15 cellular contexts compared by ENCODE assay signal in genomic region chr2:180015951-180016709, GRCh38. TPM values are rescaled to one million over a fixed set of nuclear protein-coding genes. Genes with fewer than 3 reads are reported as not detected.
DNase-seq lines count a peak whose midpoint lies in the region; ATAC-seq, FAIRE-seq and TF ChIP-seq lines count a peak whose summit lies in the region.
"Had no signal": no experiment of that assay in that cellular context is flagged by ENCODE, and none has a peak within 500 bp of the region (broad histone marks: within the 10 kb centered on the region; RNA-seq: fewer than 3 reads in every experiment).

No MANE protein-coding gene starts in this region.

- no peak for FAIRE-seq in HTR-8/SVneo (lab: Jason Lieb, UNC)
- FAIRE-seq in HepG2 (lab: Jason Lieb, UNC) = no peak
- FAIRE-seq: pancreas had no signal

- intact Hi-C loops in HepG2 (cut with micrococcal nuclease; ENCODE audit: unreplicated experiment) = no loop called here
- intact Hi-C loops in head of caudate nucleus (cut with DNase I) = no loop called here

- no peak overlapping the region for H3K27ac ChIP-seq in RWPE1
- H3K27ac ChIP-seq in epithelial cell of prostate = peak overlapping the region; percentile 87
- H3K27ac ChIP-seq in HepG2 (ENCODE audit: extremely low read length, insufficient read depth, low read length) = no peak overlapping the region
- H3K27ac ChIP-seq: pancreas had no signal

- H3K9me3 ChIP-seq in HepG2 (ENCODE audit: low read length) = no peaks in the 10 kb centered on the region
- H3K9me3 ChIP-seq: pancreas had no signal

- TF ChIP-seq POLR2A in HepG2 (IDR thresholded peaks at IDR 0.05; ENCODE audit: insufficient read depth in 1 of 2, low read depth in 2 of 2, low read length in 2 of 2) = no peak

- POLR2A ChIA-PET in RWPE1 (lab: Yijun Ruan, JAX; ENCODE audit: low non-redundant PET) (no interaction called here), HepG2 (lab: Yijun Ruan, JAX) (interaction anchor here (1.0 kb wide), 1 partner anchor 9 kb away, joined by 3 read pairs; the partner anchor contains the start of gene CWC22)

- in situ Hi-C loops in HepG2 (cut with HindIII; ENCODE audit: extremely low pct_ligation_motif_present, low pct_unique_long_range_greater_than_20kb) = no loop called here

- TF ChIP-seq EP300 in HepG2 (IDR thresholded peaks at IDR 0.05; ENCODE audit: low read depth in 2 of 2, low read length in 2 of 2) = no peak
- no peak for TF ChIP-seq EP300 in HepG2 (CRISPR knock-in tag; IDR thresholded peaks at IDR 0.05; ENCODE audit: borderline replicate concordance)

- no peaks in the 10 kb centered on the region for H3K36me3 ChIP-seq in HepG2 (replicated peaks in 1 of 2; ENCODE audit: control insufficient read depth in 1 of 2, insufficient read depth in 2 of 2, low read length in 2 of 2)
- H3K36me3 ChIP-seq: pancreas had no signal

- H4K20me1 ChIP-seq in HepG2 (ENCODE audit: insufficient read depth, low read length) = no peaks in the 10 kb centered on the region

- no peaks in the 10 kb centered on the region for H3K4me1 ChIP-seq in HepG2 (ENCODE audit: insufficient read depth, low read length)
- H3K4me1 ChIP-seq: pancreas had no signal

- TF ChIP-seq RAD21 in HepG2 (CRISPR knock-in tag; IDR thresholded peaks at IDR 0.05) = no peak

- DNase-seq in GM03348 (ENCODE audit: low spot score) (peak; percentile 76), RWPE1 (ENCODE audit: low spot score) (peak; percentile 71), epithelial cell of prostate (ENCODE audit: low read depth, low spot score) (no peak), retinal pigment epithelial cell (ENCODE audit: low read depth) (peak; percentile 75), NCI-H345 (lab: John Stamatoyannopoulos, UW) (no peak), HTR-8/SVneo (ENCODE audit: insufficient read length, low spot score) (no peak), HepG2 (ENCODE audit: low spot score) (no peak), head of caudate nucleus (no peak)
- DNase-seq: activated naive CD8-positive, alpha-beta T cell treated with anti-CD3 and anti-CD28 coated beads, Interleukin-2, amount 50 U/mL, for 24 hours; effector CD4-positive, alpha-beta T cell; NCI-H1048; NCI-H524 treated with DMSO at 0.1 percent for 48 hours; pancreas; stimulated activated CD4-positive, alpha-beta T cell treated with anti-CD3 and anti-CD28 coated beads, Interleukin-2, amount 100 ng/mL, for 48 hours had no signal

- H3K27me3 ChIP-seq in HepG2 (ENCODE audit: control insufficient read depth in 1 of 2, insufficient read depth in 2 of 2, low read length in 2 of 2) = 0 out of 5 replicates have a peak, but pooled peaks cover 0 to 3% of the 10 kb centered on the region in 2 experiments
- H3K27me3 ChIP-seq: pancreas had no signal

- TF ChIP-seq CTCF in RWPE1 (conservative IDR thresholded peaks at IDR 0.05; ENCODE audit: low read depth) (no peak), retinal pigment epithelial cell (conservative IDR thresholded peaks at IDR 0.05; ENCODE audit: low read depth, low read length) (no peak), HepG2 (CRISPR knock-in tag; IDR thresholded peaks at IDR 0.05) (no peak)

- no TSS peak for BruUV-seq in HepG2 (replicated peaks; lab: Mats Ljungman, UMichigan)

- peak overlapping the region; percentile 5 for H3K4me3 ChIP-seq in retinal pigment epithelial cell (ENCODE audit: low read length)
- H3K4me3 ChIP-seq in HepG2 (replicated peaks in 1 of 3; ENCODE audit: insufficient read depth in 1 of 3, low read depth in 2 of 3, low read length in 3 of 3) = no peak overlapping the region
- H3K4me3 ChIP-seq: lung, pancreas had no signal

- no peak overlapping the region for H3K9ac ChIP-seq in HepG2 (ENCODE audit: insufficient read depth, low read depth, low read length)

- no peak overlapping the region for H3K4me2 ChIP-seq in HepG2 (ENCODE audit: low read depth, low read length)

- no peaks in the 10 kb centered on the region for H3K79me2 ChIP-seq in HepG2 (ENCODE audit: insufficient read depth, low read length)

- ATAC-seq in HepG2 = no peak
- ATAC-seq: activated naive CD8-positive, alpha-beta T cell treated with anti-CD3 and anti-CD28 coated beads, Interleukin-2, amount 50 U/mL, for 24 hours; pancreas had no signal

- WGBS in HepG2 (ENCODE audit: low lambda C conversion rate) = 40% methylated on average over 5 of the region's 5 CpGs

- no peak overlapping the region for H2AFZ ChIP-seq in HepG2 (ENCODE audit: low read length)

- CTCF ChIA-PET in RWPE1 (lab: Yijun Ruan, JAX) = interaction anchor here (0.6 kb wide), 1 partner anchor 411 kb away, joined by 3 read pairs; no protein-coding TSS in a partner anchor
- CTCF ChIA-PET in HepG2 (lab: Yijun Ruan, JAX; ENCODE audit: low intra/inter-chr PET ratio, low total read pairs) = no interaction called here

TF ChIP-seq in HepG2, 621 proteins besides CTCF, POLR2A, EP300 and RAD21 (continues in another document):
- TF ChIP-seq SAFB2 (CRISPR knock-in tag; IDR thresholded peaks at IDR 0.05; ENCODE audit: borderline replicate concordance, low read depth) (no peak), CREB1 (IDR thresholded peaks at IDR 0.05) (no peak), CREB1 (CRISPR knock-in tag; IDR thresholded peaks at IDR 0.05) (no peak), KLF9 (CRISPR knock-in tag; IDR thresholded peaks at IDR 0.05; ENCODE audit: low read depth) (no peak), TFDP2 (CRISPR knock-in tag; IDR thresholded peaks at IDR 0.05) (no peak), GLMP (CRISPR knock-in tag; IDR thresholded peaks at IDR 0.05; ENCODE audit: borderline replicate concordance) (no peak), PBX2 (CRISPR knock-in tag; IDR thresholded peaks at IDR 0.05) (no peak), ZUFSP (CRISPR knock-in tag; IDR thresholded peaks at IDR 0.05; ENCODE audit: borderline replicate concordance) (no peak)

RNA-seq across cellular contexts. Expression of gene CWC22, which starts 9.0 kb away (rescaled TPM):
- 29.2 and 52.2 TPM in 2 replicates for total RNA-seq in HepG2 (2016; rRNA removed; fragmentation: Illumina TruSeq; extraction: Trizol)
- total RNA-seq in HepG2 (2016; cell fraction: cytosol; rRNA removed; fragmentation: Illumina TruSeq; extraction: Trizol; ENCODE audit: low read depth) = 4.8 and 6.0 TPM in 2 replicates
- 31.1 and 52.7 TPM in 2 replicates for total RNA-seq in HepG2 (2016; cell fraction: insoluble cytoplasmic fraction; rRNA removed; fragmentation: Illumina TruSeq; extraction: Trizol)
- 11.5 and 13.5 TPM in 2 replicates for total RNA-seq in HepG2 (2016; cell fraction: membrane; rRNA removed; fragmentation: Illumina TruSeq; extraction: Trizol)
- 29.2 and 32.8 TPM in 2 replicates for total RNA-seq in HepG2 (2016; cell fraction: nucleus; rRNA removed; fragmentation: Illumina TruSeq; extraction: Trizol)
- polyA plus RNA-seq in HepG2 (2011; rRNA removed) = 4.9 and 5.7 TPM in 2 replicates
- 2.0 and 3.3 TPM in 2 replicates for polyA plus RNA-seq in HepG2 (2011; cell fraction: cytosol; rRNA removed)
- polyA plus RNA-seq in HepG2 (2011; cell fraction: nucleus; rRNA removed) = 5.7 and 7.6 TPM in 2 replicates
- 20.9 and 28.6 TPM in 2 replicates for polyA plus RNA-seq in HepG2 (2012)
- polyA plus RNA-seq in HepG2 (2016; cell fraction: cytosol; fragmentation: Illumina TruSeq; extraction: Trizol; ENCODE audit: low read depth) = 0.75 and 1.2 TPM in 2 replicates
- 38.5 and 41.2 TPM in 2 replicates for polyA plus RNA-seq in HepG2 (2016; cell fraction: insoluble cytoplasmic fraction; fragmentation: Illumina TruSeq; extraction: Trizol; ENCODE audit: low read depth)
- 1.9 and 2.3 TPM in 2 replicates for polyA plus RNA-seq in HepG2 (2016; cell fraction: membrane; fragmentation: Illumina TruSeq; extraction: Trizol; ENCODE audit: low read depth)
- 36.0 and 37.0 TPM in 2 replicates for polyA plus RNA-seq in HepG2 (2016; cell fraction: nucleus; fragmentation: Illumina TruSeq; extraction: Trizol; ENCODE audit: insufficient read depth, low read depth)
- polyA minus RNA-seq in HepG2 (2011; rRNA and poly(A)+ RNA removed; ENCODE audit: low replicate concordance) = 1.5 and 2.0 TPM in 2 replicates
- 6.3 and 6.7 TPM in 2 replicates for polyA minus RNA-seq in HepG2 (2011; cell fraction: cytosol; rRNA and poly(A)+ RNA removed)
- 21.5 and 24.7 TPM in 2 replicates for polyA minus RNA-seq in HepG2 (2011; cell fraction: nucleus; rRNA and poly(A)+ RNA removed)

Comparison
In these comparisons a context has a peak if more than half of its experiments do, and no peak if none do; other contexts are left out.
1. DNase-seq: peak in GM03348 (single experiment), RWPE1 (single experiment) and retinal pigment epithelial cell (single experiment); none in epithelial cell of prostate (single experiment), NCI-H345 (single experiment), HTR-8/SVneo (single experiment), HepG2 (single experiment) and head of caudate nucleus (0 of 42).